Comparison of ENCODE assay signal across 1 cellular context in the genomic region with DNA sequence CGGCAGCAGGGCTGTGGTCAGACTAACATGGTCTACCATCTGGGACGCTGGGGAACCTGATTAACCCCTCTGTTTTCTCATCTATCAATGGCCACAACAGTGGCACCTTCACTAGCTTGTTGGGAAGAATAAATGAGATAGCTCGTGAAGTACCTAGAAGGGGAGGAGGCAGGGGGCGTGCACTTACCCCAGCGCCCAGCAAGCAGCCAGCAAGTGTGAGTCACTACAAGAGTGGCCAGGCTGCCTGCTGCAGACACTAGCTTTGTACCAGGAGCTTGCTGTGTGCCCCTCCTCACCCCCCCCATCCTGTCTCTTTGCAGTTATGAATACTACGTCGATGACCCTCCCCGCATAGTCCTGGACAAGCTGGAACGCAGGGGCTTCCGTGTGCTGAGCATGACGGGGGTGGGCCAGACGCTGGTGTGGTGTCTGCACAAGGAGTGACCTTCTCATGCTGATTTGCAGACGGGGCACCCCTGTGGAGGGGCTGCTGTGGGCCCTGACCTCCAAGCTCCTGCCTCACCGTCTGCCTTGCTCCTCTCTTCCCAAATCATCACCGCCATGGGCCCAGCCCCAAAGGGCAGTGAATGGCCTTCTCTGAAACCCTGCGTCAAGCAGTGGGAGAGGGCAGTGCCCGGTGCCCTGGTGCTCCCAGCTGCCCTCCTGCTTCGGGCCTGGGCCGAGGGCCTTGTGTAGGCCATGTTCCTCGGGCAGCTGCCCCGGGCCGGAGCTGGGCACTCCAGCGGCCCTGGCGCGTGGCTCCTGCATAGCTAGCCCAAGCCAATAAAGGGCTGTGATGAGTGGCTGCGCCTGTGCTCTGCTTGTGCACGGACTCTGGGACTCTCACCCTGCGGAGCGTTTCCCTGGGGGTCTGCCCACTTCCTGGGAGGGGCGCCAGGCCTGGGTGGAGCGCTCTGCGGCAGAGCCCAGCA.
TF ChIP-seq lines count a peak whose summit lies in the region.

No MANE protein-coding gene starts in this region.

TF ChIP-seq in H1, 55 proteins besides CTCF, POLR2A, EP300 and RAD21:
- no peak; the same call in 1 of the 2 replicates for TF ChIP-seq POLR2AphosphoS5 (IDR thresholded peaks at IDR 0.05; ENCODE audit: low read depth, low read length)
- TF ChIP-seq RFX5 (IDR thresholded peaks at IDR 0.05; ENCODE audit: borderline replicate concordance, low read depth, low read length), result no peak
- TF ChIP-seq CEBPB (IDR thresholded peaks at IDR 0.05; ENCODE audit: low read depth, low read length), result no peak
